1 cellular context compared by ENCODE assay signal in the genomic region with DNA sequence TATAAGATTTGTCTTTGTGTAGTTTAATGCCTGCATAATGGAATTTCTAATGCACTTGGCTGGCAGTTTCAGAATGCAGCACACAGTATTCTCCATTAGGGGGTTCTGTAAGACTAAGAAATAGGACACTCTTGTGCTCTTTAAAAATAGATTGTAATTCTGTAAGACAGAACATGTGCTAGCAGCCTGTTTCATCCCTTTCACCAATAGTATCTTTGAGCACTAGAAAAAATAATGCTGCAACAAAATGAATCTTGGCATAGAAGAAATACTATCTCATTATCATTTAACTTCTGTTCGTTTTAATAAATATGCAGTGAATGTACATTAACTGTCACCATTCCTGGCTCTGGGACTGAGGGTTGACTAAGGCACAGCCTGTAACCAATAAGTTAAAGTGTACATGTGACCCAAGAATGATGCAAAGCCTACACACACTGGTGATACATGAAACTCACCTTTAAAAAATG.
TF ChIP-seq lines count a peak whose summit lies in the region.

No MANE protein-coding gene starts in this region.

TF ChIP-seq in GM12878, 131 proteins besides CTCF, POLR2A, EP300 and RAD21 (continued from another document):
- no peak for TF ChIP-seq PKNOX1 (IDR thresholded peaks at IDR 0.05)
